ENCODE assay signal across 8 cellular contexts in genomic region chr1:155195201-155196102, GRCh38. TPM values are rescaled to one million over a fixed set of nuclear protein-coding genes. Genes with fewer than 3 reads are reported as not detected.
DNase-seq lines count a peak whose midpoint lies in the region; ATAC-seq and TF ChIP-seq lines count a peak whose summit lies in the region.

No MANE protein-coding gene starts in this region.

- peak overlapping the region; percentile 71 for H3K4me3 Mint-ChIP-seq in activated CD4-positive, alpha-beta T cell treated with anti-CD3 and anti-CD28 coated beads, Interleukin-2, amount 10 ng/mL, durations not matched to agents 7 days and 5 days
- H3K4me3 Mint-ChIP-seq in activated naive CD8-positive, alpha-beta T cell treated with anti-CD3 and anti-CD28 coated beads for 36 hours: peak overlapping the region; percentile 84

- no peaks in the 10 kb centered on the region for H3K9me3 Mint-ChIP-seq in activated CD4-positive, alpha-beta T cell treated with anti-CD3 and anti-CD28 coated beads, Interleukin-2, amount 10 ng/mL, durations not matched to agents 7 days and 5 days
- H3K9me3 Mint-ChIP-seq in activated naive CD8-positive, alpha-beta T cell treated with anti-CD3 and anti-CD28 coated beads for 36 hours: no peaks in the 10 kb centered on the region

- WGBS in thyroid gland, 2 donors: 26 to 57% methylated on average over 10 to 24 of the region's 27 CpGs

- TF ChIP-seq CTCF in thyroid gland (IDR thresholded peaks at IDR 0.05): no peak

- H3K4me1 ChIP-seq in thyroid gland: peaks cover 9 to 34% of the 10 kb centered on the region in 2 donors

- POLR2A ChIA-PET in activated CD4-positive, alpha-beta T cell treated with anti-CD3 and anti-CD28 coated beads, Interleukin-2, amount 10 ng/mL, durations not matched to agents 7 days and 5 days (lab: Charles Lee): interaction anchor here (0.6 kb wide), 1 partner anchor 31 kb away, joined by 3 read pairs; no protein-coding TSS in a partner anchor

- peak overlapping the region; percentile 94 for H3K4me3 ChIP-seq in iPS-18c (ENCODE audit: insufficient read depth, low read depth, low read length)
- H3K4me3 ChIP-seq in thyroid gland (replicated peaks in 1 of 3): peak overlapping the region in 1 of 3 donors; percentile 45

- CTCF ChIA-PET in activated CD4-positive, alpha-beta T cell treated with anti-CD3 and anti-CD28 coated beads, Interleukin-2, amount 10 ng/mL, durations not matched to agents 7 days and 5 days (lab: Charles Lee): interaction anchor here (1.5 to 3.7 kb wide), 7 partner anchors 8 to 55 kb away, joined by 4 to 52 read pairs (median 10); partner anchors contain the start of genes KRTCAP2 and TRIM46

- H3K36me3 Mint-ChIP-seq in activated CD4-positive, alpha-beta T cell treated with anti-CD3 and anti-CD28 coated beads, Interleukin-2, amount 10 ng/mL, durations not matched to agents 7 days and 5 days (ENCODE audit: low read depth): peaks cover 4% of the 10 kb centered on the region
- peaks cover 12% of the 10 kb centered on the region for H3K36me3 Mint-ChIP-seq in activated naive CD8-positive, alpha-beta T cell treated with anti-CD3 and anti-CD28 coated beads for 36 hours

- peak overlapping the region in 2 of 3 donors; percentile 84 to 96 for H3K27ac ChIP-seq in thyroid gland

- H3K27me3 Mint-ChIP-seq in activated CD4-positive, alpha-beta T cell treated with anti-CD3 and anti-CD28 coated beads, Interleukin-2, amount 10 ng/mL, durations not matched to agents 7 days and 5 days: no peaks in the 10 kb centered on the region
- peaks cover 5% of the 10 kb centered on the region for H3K27me3 Mint-ChIP-seq in activated naive CD8-positive, alpha-beta T cell treated with anti-CD3 and anti-CD28 coated beads for 36 hours

- intact Hi-C loops in thyroid gland (cut with DNase I): no loop called here

- H3K27me3 ChIP-seq in thyroid gland: no peaks in the 10 kb centered on the region

- H3K4me1 Mint-ChIP-seq in activated CD4-positive, alpha-beta T cell treated with anti-CD3 and anti-CD28 coated beads, Interleukin-2, amount 10 ng/mL, durations not matched to agents 7 days and 5 days: peaks cover 38% of the 10 kb centered on the region
- H3K4me1 Mint-ChIP-seq in activated naive CD8-positive, alpha-beta T cell treated with anti-CD3 and anti-CD28 coated beads for 36 hours: peaks cover 37% of the 10 kb centered on the region

- ATAC-seq in GM21528 (IDR thresholded peaks at IDR 0.05; ENCODE audit: low FRiP score, unreplicated experiment): no peak

- peak overlapping the region; percentile 60 for H3K27ac Mint-ChIP-seq in activated CD4-positive, alpha-beta T cell treated with anti-CD3 and anti-CD28 coated beads, Interleukin-2, amount 10 ng/mL, durations not matched to agents 7 days and 5 days
- peak overlapping the region; percentile 77 for H3K27ac Mint-ChIP-seq in activated naive CD8-positive, alpha-beta T cell treated with anti-CD3 and anti-CD28 coated beads for 36 hours

- no peaks in the 10 kb centered on the region for H3K36me3 ChIP-seq in thyroid gland

- H3K9me3 ChIP-seq in iPS-18c (ENCODE audit: control insufficient read depth, insufficient read depth, low read length): no peaks in the 10 kb centered on the region
- no peaks in the 10 kb centered on the region for H3K9me3 ChIP-seq in thyroid gland

- TF ChIP-seq POLR2A in thyroid gland (IDR thresholded peaks at IDR 0.05): no peak

- DNase-seq in activated CD4-positive, alpha-beta T cell treated with anti-CD3 and anti-CD28 coated beads, Interleukin-2, amount 10 ng/mL, durations not matched to agents 7 days and 5 days: no peak
- no peak for DNase-seq in activated CD4-positive, alpha-beta T cell treated with anti-CD3 and anti-CD28 coated beads for 1 hour
- DNase-seq in activated naive CD8-positive, alpha-beta T cell treated with anti-CD3 and anti-CD28 coated beads for 36 hours: no peak
- DNase-seq in thyroid gland (peak in 1 of 2 donors; percentile 38), NCI-H2029 (lab: John Stamatoyannopoulos, UW) (no peak), NCI-H510A treated with DMSO at 0.1 percent for 48 hours (lab: John Stamatoyannopoulos, UW) (no peak)

RNA-seq across cellular contexts. Expression of gene THBS3, which starts 12.2 kb away (rescaled TPM):
- 10 to 100 TPM; 21.2 to 23.6 TPM for total RNA-seq in activated CD4-positive, alpha-beta T cell treated with anti-CD3 and anti-CD28 coated beads, Interleukin-2, amount 10 ng/mL, durations not matched to agents 7 days and 5 days
- 1 to 10 TPM; 7.4 to 9.3 TPM for total RNA-seq in activated naive CD8-positive, alpha-beta T cell treated with anti-CD3 and anti-CD28 coated beads for 36 hours
- 10 to 100 TPM in 3 of 4 donors, 1 to 10 TPM in 1; 8.5 to 25.7 (median 18.2) TPM for total RNA-seq in thyroid gland

RNA-seq across cellular contexts. Expression of gene MTX1, which starts 13.0 kb away (rescaled TPM):
- 10 to 100 TPM; 32.8 to 37.3 TPM for total RNA-seq in activated CD4-positive, alpha-beta T cell treated with anti-CD3 and anti-CD28 coated beads, Interleukin-2, amount 10 ng/mL, durations not matched to agents 7 days and 5 days
- total RNA-seq in activated naive CD8-positive, alpha-beta T cell treated with anti-CD3 and anti-CD28 coated beads for 36 hours: 10 to 100 TPM; 68.0 to 72.5 TPM
- total RNA-seq in thyroid gland: 10 to 100 TPM; 37.9 to 75.5 (median 52.1) TPM

RNA-seq across cellular contexts. Expression of gene TRIM46, which starts 21.8 kb away (rescaled TPM):
- 10 to 100 TPM; 14.2 to 15.5 TPM for total RNA-seq in activated CD4-positive, alpha-beta T cell treated with anti-CD3 and anti-CD28 coated beads, Interleukin-2, amount 10 ng/mL, durations not matched to agents 7 days and 5 days
- 1 to 10 TPM; 4.6 to 4.9 TPM for total RNA-seq in activated naive CD8-positive, alpha-beta T cell treated with anti-CD3 and anti-CD28 coated beads for 36 hours
- under 1 TPM in 1 of 4 donors, not detected in 3; 0.45 TPM for total RNA-seq in thyroid gland

RNA-seq across cellular contexts. Expression of gene KRTCAP2, which starts 22.3 kb away (rescaled TPM):
- 100 to 1,000 TPM; 183 to 308 TPM for total RNA-seq in activated CD4-positive, alpha-beta T cell treated with anti-CD3 and anti-CD28 coated beads, Interleukin-2, amount 10 ng/mL, durations not matched to agents 7 days and 5 days
- total RNA-seq in activated naive CD8-positive, alpha-beta T cell treated with anti-CD3 and anti-CD28 coated beads for 36 hours: 100 to 1,000 TPM; 135 to 145 TPM
- 100 to 1,000 TPM in 3 of 4 donors, 10 to 100 TPM in 1; 79.8 to 263 (median 162) TPM for total RNA-seq in thyroid gland

RNA-seq across cellular contexts. Expression of gene DPM3, which starts 55.1 kb away (rescaled TPM):
- total RNA-seq in activated CD4-positive, alpha-beta T cell treated with anti-CD3 and anti-CD28 coated beads, Interleukin-2, amount 10 ng/mL, durations not matched to agents 7 days and 5 days: 10 to 100 TPM; 50.1 to 58.9 TPM
- 10 to 100 TPM; 26.8 to 29.2 TPM for total RNA-seq in activated naive CD8-positive, alpha-beta T cell treated with anti-CD3 and anti-CD28 coated beads for 36 hours
- total RNA-seq in thyroid gland: 100 to 1,000 TPM in 2 of 4 donors, 10 to 100 TPM in 2; 43.3 to 154 (median 94.8) TPM
